ENCODE assay signal across 32 cellular contexts in genomic region chr9:134877541-134877940, GRCh38. TPM values are rescaled to one million over a fixed set of nuclear protein-coding genes. Genes with fewer than 3 reads are reported as not detected.
"Had no signal": no experiment of that assay in that cellular context is flagged by ENCODE, and none has a peak within 500 bp of the region (broad histone marks: within the 10 kb centered on the region; RNA-seq: fewer than 3 reads in every experiment).

No MANE protein-coding gene starts in this region.

- H3K27me3 ChIP-seq: cardiac muscle cell had no signal

- DNase-seq: activated CD4-positive, alpha-beta T cell treated with anti-CD3 and anti-CD28 coated beads for 1 hour; activated CD4-positive, alpha-beta T cell treated with anti-CD3 and anti-CD28 coated beads for 48 hours; activated CD4-positive, CD25-positive, alpha-beta regulatory T cell; activated CD8-positive, alpha-beta T cell treated with anti-CD3 and anti-CD28 coated beads for 36 hours; activated effector memory CD4-positive, alpha-beta T cell treated with anti-CD3 and anti-CD28 coated beads, Interleukin-2, amount 50 U/mL, for 16 hours; activated naive CD4-positive, alpha-beta T cell; activated naive CD4-positive, alpha-beta T cell treated with anti-CD3 and anti-CD28 coated beads, Interleukin-2, amount 50 U/mL, for 16 hours; activated naive CD8-positive, alpha-beta T cell treated with anti-CD3 and anti-CD28 coated beads for 36 hours; activated T-cell treated with anti-CD3 and anti-CD28 coated beads, Interleukin-2, amount 50 U/mL, for 1 hour; activated T-cell treated with anti-CD3 and anti-CD28 coated beads, Interleukin-2, amount 50 U/mL, for 72 hours; amniotic stem cell; MM.1S; MV-4-11; NCI-H1092; NCI-H1436 treated with DMSO at 0.1 percent for 48 hours; NCI-H1694 treated with DMSO at 0.1 percent for 48 hours; NCI-H2029; NCI-H345; NCI-H524 treated with DMSO at 0.1 percent for 48 hours; SHP77; SJCRH30; T1000; WERI-Rb-1 had no signal

- H3K27ac Mint-ChIP-seq: activated CD8-positive, alpha-beta T cell treated with anti-CD3 and anti-CD28 coated beads for 36 hours; activated naive CD8-positive, alpha-beta T cell treated with anti-CD3 and anti-CD28 coated beads for 36 hours; activated T-cell treated with anti-CD3 and anti-CD28 coated beads, Interleukin-2, amount 50 U/mL, for 72 hours; activated T-helper 17 cell treated with anti-CD3 and anti-CD28 coated beads, Interleukin-2, amount 50 U/mL, for 72 hours had no signal

- H3K4me3 ChIP-seq: cardiac muscle cell, SJCRH30, SK-N-MC had no signal

- H3K9ac ChIP-seq: KMS-11 had no signal

- H3K36me3 Mint-ChIP-seq: activated naive CD8-positive, alpha-beta T cell treated with anti-CD3 and anti-CD28 coated beads for 36 hours had no signal

- H3K9me3 ChIP-seq: SJCRH30 had no signal

- H3K9me3 Mint-ChIP-seq: activated CD8-positive, alpha-beta T cell treated with anti-CD3 and anti-CD28 coated beads for 36 hours; activated naive CD8-positive, alpha-beta T cell treated with anti-CD3 and anti-CD28 coated beads for 36 hours; activated T-cell treated with anti-CD3 and anti-CD28 coated beads, Interleukin-2, amount 50 U/mL, for 72 hours; activated T-helper 17 cell treated with anti-CD3 and anti-CD28 coated beads, Interleukin-2, amount 50 U/mL, for 72 hours had no signal

- H3K27ac ChIP-seq: cardiac muscle cell, KMS-11, SJCRH30, SK-N-MC, WERI-Rb-1 had no signal

- H3K4me3 Mint-ChIP-seq: activated CD8-positive, alpha-beta T cell treated with anti-CD3 and anti-CD28 coated beads for 36 hours; activated naive CD8-positive, alpha-beta T cell treated with anti-CD3 and anti-CD28 coated beads for 36 hours; activated T-cell treated with anti-CD3 and anti-CD28 coated beads, Interleukin-2, amount 50 U/mL, for 72 hours; activated T-helper 17 cell treated with anti-CD3 and anti-CD28 coated beads, Interleukin-2, amount 50 U/mL, for 72 hours had no signal

- H3K4me1 Mint-ChIP-seq: activated naive CD8-positive, alpha-beta T cell treated with anti-CD3 and anti-CD28 coated beads for 36 hours; activated T-helper 17 cell treated with anti-CD3 and anti-CD28 coated beads, Interleukin-2, amount 50 U/mL, for 72 hours had no signal

- H3K4me2 ChIP-seq: KMS-11 had no signal

- H3K4me1 ChIP-seq: SJCRH30 had no signal

RNA-seq across cellular contexts. Expression of gene FCN2, which starts 3.1 kb away (rescaled TPM):
- total RNA-seq: activated CD8-positive, alpha-beta T cell treated with anti-CD3 and anti-CD28 coated beads for 36 hours; activated naive CD8-positive, alpha-beta T cell treated with anti-CD3 and anti-CD28 coated beads for 36 hours; activated T-cell treated with anti-CD3 and anti-CD28 coated beads, Interleukin-2, amount 50 U/mL, for 72 hours; activated T-helper 17 cell treated with anti-CD3 and anti-CD28 coated beads, Interleukin-2, amount 50 U/mL, for 72 hours; cardiac muscle cell; LHCN-M2; NCI-H460; RPMI7951; SJCRH30; T-helper 1 cell treated with Interleukin-12 subunit alpha and Interleukin-12 subunit beta and Interleukin-4 antibody, amounts not matched to agents 30 ng/mL and 1 ng/mL, for 36 hours; T-helper 2 cell treated with Interferon-gamma antibody and Interleukin-4, amounts not matched to agents 100 ng/mL and 5 ng/mL, for 36 hours had no signal

RNA-seq across cellular contexts. Expression of gene FCN1, which starts 40.2 kb away (rescaled TPM):
- total RNA-seq: activated CD8-positive, alpha-beta T cell treated with anti-CD3 and anti-CD28 coated beads for 36 hours; activated naive CD8-positive, alpha-beta T cell treated with anti-CD3 and anti-CD28 coated beads for 36 hours; activated T-cell treated with anti-CD3 and anti-CD28 coated beads, Interleukin-2, amount 50 U/mL, for 72 hours; activated T-helper 17 cell treated with anti-CD3 and anti-CD28 coated beads, Interleukin-2, amount 50 U/mL, for 72 hours; cardiac muscle cell; LHCN-M2; NCI-H460; RPMI7951; SJCRH30; T-helper 1 cell treated with Interleukin-12 subunit alpha and Interleukin-12 subunit beta and Interleukin-4 antibody, amounts not matched to agents 30 ng/mL and 1 ng/mL, for 36 hours; T-helper 2 cell treated with Interferon-gamma antibody and Interleukin-4, amounts not matched to agents 100 ng/mL and 5 ng/mL, for 36 hours had no signal
